In the genomic region with DNA sequence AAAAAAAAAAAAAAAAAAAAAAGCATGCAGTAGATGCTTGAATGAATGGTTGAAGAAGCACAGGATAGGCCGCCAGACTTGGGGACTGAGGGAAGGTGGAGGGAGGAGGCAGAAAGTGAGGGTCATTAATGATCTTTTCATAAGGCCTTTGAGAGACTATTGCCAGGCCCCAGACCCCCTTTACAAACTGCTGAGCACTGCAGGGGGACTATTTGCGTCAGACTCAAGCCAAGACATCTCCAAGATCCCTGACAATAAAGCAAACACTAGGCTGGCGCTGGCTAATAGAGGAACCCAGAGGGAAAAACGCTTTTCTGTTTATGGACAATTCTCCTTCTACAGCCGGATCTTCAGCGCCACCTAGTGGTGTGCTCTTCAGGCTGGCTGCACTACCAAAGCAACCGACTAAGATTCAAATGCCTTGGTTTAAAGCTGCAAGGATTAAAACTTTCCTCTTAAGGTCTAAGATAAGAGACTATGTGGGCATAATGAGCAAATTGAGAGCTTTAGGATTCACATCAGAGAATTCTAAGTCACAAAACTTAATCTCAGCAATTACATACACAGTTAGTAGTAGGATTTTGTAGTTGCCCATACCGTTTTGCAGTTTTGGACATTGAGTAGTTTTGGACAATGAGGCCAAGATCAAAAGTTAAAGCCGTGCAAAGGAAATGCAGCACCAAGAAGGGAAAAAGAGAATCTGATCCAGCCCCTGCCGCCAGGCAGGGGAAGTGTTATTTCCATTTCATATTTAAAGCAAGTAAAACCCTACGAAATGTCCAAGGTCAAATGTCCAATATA, we compare ENCODE assay signal across 8 cellular contexts. TPM values are rescaled to one million over a fixed set of nuclear protein-coding genes. Genes with fewer than 3 reads are reported as not detected.
DNase-seq lines count a peak whose midpoint lies in the region; ATAC-seq and TF ChIP-seq lines count a peak whose summit lies in the region.

No MANE protein-coding gene starts in this region.

- no peak overlapping the region for H3K4me3 Mint-ChIP-seq in CD4-positive, alpha-beta memory T cell

- H3K27me3 Mint-ChIP-seq in CD4-positive, alpha-beta memory T cell, result peaks cover 14 to 24% of the 10 kb centered on the region in 2 donors

- no peaks in the 10 kb centered on the region for H3K36me3 Mint-ChIP-seq in CD4-positive, alpha-beta memory T cell

- CTCF ChIA-PET in CD4-positive, alpha-beta memory T cell (lab: Charles Lee; ENCODE audit: partially characterized antibody), result interaction anchor here (0.6 to 5.8 kb wide), 24 partner anchors 9 to 724 kb away, joined by 3 to 31 read pairs (median 4); partner anchors contain the start of genes AGK and MRPS33

- DNase-seq in CD4-positive, alpha-beta memory T cell, result peak in 4 of 5 donors; percentile 50 to 58 (median 51)
- DNase-seq in NCI-H128 (lab: John Stamatoyannopoulos, UW; ENCODE audit: unreplicated experiment) (peak; percentile 73), SKM-1 (lab: John Stamatoyannopoulos, UW; ENCODE audit: unreplicated experiment) (peak; percentile 47), cardiac muscle cell (ENCODE audit: low read depth in 1 of 2, low spot score in 1 of 2) (peak; percentile 88 to 90), posterior vena cava (ENCODE audit: low spot score) (peak; percentile 88)
- peak; percentile 14 for DNase-seq in activated naive CD8-positive, alpha-beta T cell treated with anti-CD3 and anti-CD28 coated beads, Interleukin-2, amount 50 U/mL, for 16 hours (ENCODE audit: low read depth, low spot score)

- H3K27ac Mint-ChIP-seq in CD4-positive, alpha-beta memory T cell, result peak overlapping the region in 4 of 7 donors; percentile 4 to 65 (median 25)

- no peaks in the 10 kb centered on the region for H3K36me3 ChIP-seq in CD4-positive, alpha-beta memory T cell (ENCODE audit: insufficient read depth, low read length)
- no peaks in the 10 kb centered on the region for H3K36me3 ChIP-seq in cardiac muscle cell

- no peaks in the 10 kb centered on the region for H3K9me3 Mint-ChIP-seq in CD4-positive, alpha-beta memory T cell

- no peak overlapping the region for H3K4me3 ChIP-seq in CD4-positive, alpha-beta memory T cell (ENCODE audit: low read length in 2 of 2)
- no peak overlapping the region for H3K4me3 ChIP-seq in cardiac muscle cell

- H3K27me3 ChIP-seq in CD4-positive, alpha-beta memory T cell (ENCODE audit: insufficient read depth, low read length), result peaks cover 5% of the 10 kb centered on the region
- H3K27me3 ChIP-seq in cardiac muscle cell, result no peaks in the 10 kb centered on the region

- POLR2A ChIA-PET in CD4-positive, alpha-beta memory T cell (lab: Charles Lee; ENCODE audit: partially characterized antibody), result no interaction called here

- ATAC-seq in GM21717 (IDR thresholded peaks at IDR 0.05; ENCODE audit: unreplicated experiment), result peak; percentile 53
- ATAC-seq in HG03457 (IDR thresholded peaks at IDR 0.05; ENCODE audit: unreplicated experiment), result no peak

- TF ChIP-seq CTCF in cardiac muscle cell (IDR thresholded peaks at IDR 0.05; ENCODE audit: low read depth, low read length), result peak; percentile 98

- intact Hi-C loops in CD4-positive, alpha-beta memory T cell (cut with micrococcal nuclease), result loop anchor here (1.0 to 10.0 kb wide), 3 partner anchors 463 to 609 kb away; partner anchors contain the start of gene BRAF
- intact Hi-C loops in posterior vena cava (cut with DNase I), result loop anchor here in 1 of 2 donors (10.0 kb wide), 1 partner anchor 519 kb away; the partner anchor contains the start of gene MRPS33

- no peaks in the 10 kb centered on the region for H3K4me1 ChIP-seq in CD4-positive, alpha-beta memory T cell (ENCODE audit: insufficient read depth, low read length)
- H3K4me1 ChIP-seq in cardiac muscle cell (ENCODE audit: low read depth), result peaks cover 9% of the 10 kb centered on the region

- no peaks in the 10 kb centered on the region for H3K9me3 ChIP-seq in CD4-positive, alpha-beta memory T cell (ENCODE audit: control insufficient read depth in 1 of 2, low read length in 2 of 2)
- no peaks in the 10 kb centered on the region for H3K9me3 ChIP-seq in cardiac muscle cell (ENCODE audit: low read depth)

- H3K27ac ChIP-seq in CD4-positive, alpha-beta memory T cell (ENCODE audit: low read depth, low read length), result no peak overlapping the region
- no peak overlapping the region for H3K27ac ChIP-seq in cardiac muscle cell

- peaks cover 0 to 4% (median 1%) of the 10 kb centered on the region in 4 donors for H3K4me1 Mint-ChIP-seq in CD4-positive, alpha-beta memory T cell

RNA-seq across cellular contexts. Expression of gene AGK, which starts 17.9 kb away (rescaled TPM):
- total RNA-seq in CD4-positive, alpha-beta memory T cell, result 10 to 100 TPM; 28.1 to 30.0 TPM
- 10 to 100 TPM; 28.5 to 33.8 TPM for polyA plus RNA-seq in CD4-positive, alpha-beta memory T cell
- total RNA-seq in cardiac muscle cell (25.6 and 32.0 TPM in 2 replicates), posterior vena cava (10 to 100 TPM; 21.2 to 21.6 TPM)
- 30.8 and 35.6 TPM in 2 replicates for polyA plus RNA-seq in cardiac muscle cell

Comparison
In these comparisons a context has a peak if more than half of its experiments do, and no peak if none do; other contexts are left out.
1. DNase-seq: peak in every context shown above with its lines; median percentile 89 in cardiac muscle cell; 88 in posterior vena cava; 73 in NCI-H128; 51 in CD4-positive, alpha-beta memory T cell; 47 in SKM-1; 14 in activated naive CD8-positive, alpha-beta T cell treated with anti-CD3 and anti-CD28 coated beads, Interleukin-2, amount 50 U/mL, for 16 hours.